In the genomic region with DNA sequence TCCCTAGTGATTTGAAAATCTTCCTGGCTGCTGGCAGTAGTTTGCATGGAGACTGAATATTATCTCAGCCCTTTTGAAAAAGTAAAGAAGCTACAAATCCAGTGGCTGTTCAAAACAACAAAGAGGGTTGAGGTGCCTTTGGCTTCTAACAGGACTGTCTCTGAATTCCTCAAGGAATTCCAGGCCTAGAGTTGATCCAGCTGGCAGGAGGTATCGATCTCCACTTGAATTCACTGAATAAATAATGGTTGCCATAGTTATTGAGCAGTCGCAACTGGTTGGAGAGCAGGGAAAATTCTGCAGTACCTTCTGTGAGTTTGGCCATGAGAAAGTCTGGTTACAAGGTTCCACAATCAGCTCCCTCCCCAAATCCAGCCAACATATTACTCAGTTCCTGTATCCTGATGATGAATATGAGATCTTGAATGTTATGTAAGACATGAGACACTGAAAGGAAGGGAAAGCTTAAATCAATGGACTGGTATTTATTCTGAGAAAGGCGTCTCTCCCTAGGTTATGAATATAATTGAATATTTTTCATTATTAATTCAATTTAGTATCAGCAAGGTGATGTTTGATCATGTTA, we compare ENCODE assay signal across 17 cellular contexts. TPM values are rescaled to one million over a fixed set of nuclear protein-coding genes. Genes with fewer than 3 reads are reported as not detected.
A peak's percentile ranks its signal among the peaks of the same experiment; 100 is the strongest.
DNase-seq lines count a peak whose midpoint lies in the region; ATAC-seq and TF ChIP-seq lines count a peak whose summit lies in the region.
"Had no signal": no experiment of that assay in that cellular context is flagged by ENCODE, and none has a peak within 500 bp of the region (broad histone marks: within the 10 kb centered on the region; RNA-seq: fewer than 3 reads in every experiment).

No MANE protein-coding gene starts in this region.

- in situ Hi-C loops in IMR-90 (cut with MboI; ENCODE audit: low sequenced_read_pairs) (no loop called here), mammary epithelial cell (cut with MboI; ENCODE audit: low sequenced_read_pairs in 2 of 2) (no loop called here)

- no peaks in the 10 kb centered on the region for H3K79me2 ChIP-seq in mammary epithelial cell (ENCODE audit: insufficient read depth, low read length)
- H3K79me2 ChIP-seq in mesendoderm (ENCODE audit: control insufficient read depth, insufficient read depth, low read length), result no peaks in the 10 kb centered on the region

- H3K9me1 ChIP-seq in IMR-90 (ENCODE audit: insufficient read depth, low read length), result peaks cover 3% of the 10 kb centered on the region; the same call in 1 of the 2 replicates

- H3K56ac ChIP-seq in IMR-90 (ENCODE audit: extremely low read depth, insufficient read depth, low read length) (no peak overlapping the region), mesendoderm (ENCODE audit: low read length) (no peak overlapping the region)

- H3K79me1 ChIP-seq in IMR-90 (ENCODE audit: low read depth in 1 of 2, low read length in 2 of 2), result 0 out of 4 replicates have a peak, but pooled peaks cover 0 to 4% of the 10 kb centered on the region in 2 experiments
- no peaks in the 10 kb centered on the region for H3K79me1 ChIP-seq in mesendoderm (ENCODE audit: low read length)

- peaks cover 6% of the 10 kb centered on the region; the same call in 1 of the 2 replicates for H3K36me3 ChIP-seq in IMR-90 (ENCODE audit: control insufficient read depth, insufficient read depth, low read length)
- H3K36me3 ChIP-seq in mammary epithelial cell (ENCODE audit: insufficient read depth, low read length), result no peaks in the 10 kb centered on the region
- no peaks in the 10 kb centered on the region for H3K36me3 ChIP-seq in mesendoderm (ENCODE audit: control insufficient read depth, insufficient read depth, low read length)
- H3K36me3 ChIP-seq: HAP-1 had no signal

- H2AK5ac ChIP-seq in IMR-90 (ENCODE audit: low read depth, low read length) (no peak overlapping the region), mesendoderm (ENCODE audit: low read length) (no peak overlapping the region)

- CTCF ChIA-PET in IMR-90 (lab: Yijun Ruan, JAX), result interaction anchor here (1.0 kb wide), 1 partner anchor 18 kb away, joined by 3 read pairs; no protein-coding TSS in a partner anchor
- CTCF ChIA-PET in mammary epithelial cell (lab: Charles Lee; ENCODE audit: low non-redundant PET), result no interaction called here

- dilution Hi-C loops in IMR-90 (cut with HindIII; ENCODE audit: low sequenced_read_pairs, unreplicated experiment), result no loop called here
- dilution Hi-C loops in mammary epithelial cell (cut with HindIII; ENCODE audit: low sequenced_read_pairs), result loop anchor here (25.0 kb wide), 1 partner anchor 97 kb away; no protein-coding TSS in a partner anchor

- no peaks in the 10 kb centered on the region for H3K27me3 ChIP-seq in IMR-90 (ENCODE audit: control insufficient read depth, insufficient read depth, low read length)
- H3K27me3 ChIP-seq in mammary epithelial cell (ENCODE audit: insufficient read depth, low read length), result no peaks in the 10 kb centered on the region
- H3K27me3 ChIP-seq in mesendoderm (ENCODE audit: insufficient read depth, low read length, poor library complexity), result no peaks in the 10 kb centered on the region

- no peak overlapping the region for H2BK5ac ChIP-seq in IMR-90 (ENCODE audit: low read depth, low read length, poor library complexity, severe bottlenecking)
- H2BK5ac ChIP-seq in mesendoderm (ENCODE audit: low read length), result no peak overlapping the region

- no peak overlapping the region for H4K91ac ChIP-seq in IMR-90 (ENCODE audit: insufficient read depth, low read depth, low read length)

- H3K14ac ChIP-seq in IMR-90 (replicated peaks; ENCODE audit: low read depth, low read length), result peak overlapping the region; percentile 8; the same call in 1 of the 2 replicates

- H4K20me1 ChIP-seq in IMR-90 (ENCODE audit: insufficient read depth, low read length), result no peaks in the 10 kb centered on the region
- H4K20me1 ChIP-seq in mammary epithelial cell (ENCODE audit: insufficient read depth, low read length), result no peaks in the 10 kb centered on the region

- H2BK20ac ChIP-seq in IMR-90 (ENCODE audit: low read depth, low read length), result no peak overlapping the region

- H3K9me3 ChIP-seq in IMR-90 (ENCODE audit: control insufficient read depth, insufficient read depth, low read length), result no peaks in the 10 kb centered on the region
- no peaks in the 10 kb centered on the region for H3K9me3 ChIP-seq in mammary epithelial cell (replicated peaks; ENCODE audit: insufficient read depth, low read length)
- H3K9me3 ChIP-seq: HAP-1 had no signal

- H3K4me3 ChIP-seq in IMR-90 (ENCODE audit: insufficient read depth, low read depth, low read length) (no peak overlapping the region), mammary epithelial cell (replicated peaks in 1 of 3; ENCODE audit: insufficient read depth in 1 of 3, low read depth in 2 of 3, low read length in 3 of 3) (no peak overlapping the region), mesendoderm (ENCODE audit: low read length) (no peak overlapping the region)
- H3K4me3 ChIP-seq: HAP-1 had no signal

- H2AK9ac ChIP-seq in IMR-90 (replicated peaks; ENCODE audit: low read depth, low read length, poor library complexity), result no peak overlapping the region

- TF ChIP-seq POLR2A in IMR-90 (IDR thresholded peaks at IDR 0.05; ENCODE audit: low read depth, low read length), result no peak; the same call in 1 of the 2 replicates

- ATAC-seq in IMR-90 (ENCODE audit: low read depth) (no peak), GM21447 (IDR thresholded peaks at IDR 0.05; ENCODE audit: unreplicated experiment) (no peak), left colon (no peak), HG02571 (IDR thresholded peaks at IDR 0.05; ENCODE audit: unreplicated experiment) (no peak)
- ATAC-seq: stimulated activated naive CD8-positive, alpha-beta T cell treated with anti-CD3 and anti-CD28 coated beads, Interleukin-15, Interleukin-2, amounts not matched to agents 100 U/mL and 50 U/mL, for 24 hours had no signal

- TF ChIP-seq RAD21 in IMR-90 (IDR thresholded peaks at IDR 0.05; ENCODE audit: low read length), result no peak

- H4K8ac ChIP-seq in IMR-90 (ENCODE audit: low read depth in 2 of 2, low read length in 2 of 2) (0 out of 4 replicates have a peak overlapping the region, but pooled peaks of 1 of the 2 experiments have one; percentile 64), mesendoderm (ENCODE audit: low read depth, low read length) (no peak overlapping the region)

- H4K5ac ChIP-seq in IMR-90 (ENCODE audit: low read depth, low read length), result no peak overlapping the region
- no peak overlapping the region for H4K5ac ChIP-seq in mesendoderm (ENCODE audit: low read length)

- no peak for TF ChIP-seq CTCF in IMR-90 (conservative IDR thresholded peaks at IDR 0.05; ENCODE audit: low read depth, low read length)
- no peak for TF ChIP-seq CTCF in mammary epithelial cell (conservative IDR thresholded peaks at IDR 0.05 in 1 of 2, IDR thresholded peaks at IDR 0.05 in 1 of 2; ENCODE audit: extremely low read depth in 1 of 2, insufficient read depth in 1 of 2, low read depth in 1 of 2, low read length in 2 of 2)
- no peak for TF ChIP-seq CTCF in GM20000 (IDR thresholded peaks at IDR 0.05; ENCODE audit: extremely low read depth, missing control alignments)

- H2BK15ac ChIP-seq in IMR-90 (ENCODE audit: low read depth, low read length), result no peak overlapping the region
- no peak overlapping the region for H2BK15ac ChIP-seq in mesendoderm (replicated peaks; ENCODE audit: low read depth)

- H3K9ac ChIP-seq in IMR-90 (ENCODE audit: low read depth, low read length) (no peak overlapping the region), mammary epithelial cell (ENCODE audit: insufficient read depth, low read length) (no peak overlapping the region), mesendoderm (ENCODE audit: low read length) (no peak overlapping the region)

- H3K27ac ChIP-seq in IMR-90 (ENCODE audit: insufficient read depth, low read length) (no peak overlapping the region), mammary epithelial cell (ENCODE audit: insufficient read depth, low read depth, low read length) (no peak overlapping the region), mesendoderm (ENCODE audit: low read depth, low read length) (no peak overlapping the region)

- H3K4me1 ChIP-seq in IMR-90 (ENCODE audit: control insufficient read depth, insufficient read depth, low read length) (peaks cover 3% of the 10 kb centered on the region; the same call in 1 of the 2 replicates), mammary epithelial cell (ENCODE audit: insufficient read depth, low read length) (no peaks in the 10 kb centered on the region), mesendoderm (ENCODE audit: control insufficient read depth, low read depth, low read length) (no peaks in the 10 kb centered on the region)

- no peak overlapping the region for H2AFZ ChIP-seq in IMR-90 (replicated peaks; ENCODE audit: low read length, poor library complexity)
- H2AFZ ChIP-seq in mammary epithelial cell (ENCODE audit: low read depth, low read length), result no peak overlapping the region

- intact Hi-C loops in IMR-90 (cut with micrococcal nuclease) (no loop called here), mammary epithelial cell (cut with micrococcal nuclease) (no loop called here), left colon (cut with DNase I, micrococcal nuclease) (no loop called here)

- BruUV-seq in IMR-90 (replicated peaks; lab: Mats Ljungman, UMichigan), result no TSS peak
- no TSS peak for BruUV-seq in mammary epithelial cell (replicated peaks; lab: Mats Ljungman, UMichigan)

- H3K18ac ChIP-seq in IMR-90 (ENCODE audit: low read depth, low read length) (no peak overlapping the region), mesendoderm (ENCODE audit: low read length) (no peak overlapping the region)

- WGBS in IMR-90 (ENCODE audit: extremely low coverage in 2 of 2, insufficient read length in 1 of 2), 2 experiments, result 65% methylated on average over 2 of the region's 3 CpGs; no CpG with 5 or more reads in 1 of the 2 experiments
- WGBS in mammary epithelial cell (ENCODE audit: low coverage, missing lambda C conversion rate), result 46% methylated on average over 3 of the region's 3 CpGs
- WGBS in mesendoderm (ENCODE audit: extremely low coverage, insufficient coverage, low lambda C conversion rate), result no CpG with 5 or more reads among the region's 3 CpGs

- POLR2A ChIA-PET in IMR-90 (lab: Charles Lee; ENCODE audit: unreplicated experiment), result no interaction called here

- H3K4ac ChIP-seq in IMR-90 (ENCODE audit: low read depth, low read length) (no peak overlapping the region), mesendoderm (ENCODE audit: low read depth, low read length) (no peak overlapping the region)

- H3K4me2 ChIP-seq in IMR-90 (ENCODE audit: low read depth, low read length) (no peak overlapping the region), mammary epithelial cell (ENCODE audit: insufficient read depth, low read depth, low read length) (no peak overlapping the region), mesendoderm (ENCODE audit: low read length) (no peak overlapping the region)

- H2BK120ac ChIP-seq in IMR-90 (ENCODE audit: low read depth, low read length), result no peak overlapping the region
- no peak overlapping the region for H2BK120ac ChIP-seq in mesendoderm (ENCODE audit: low read depth, low read length)

- DNase-seq in Ammon's horn (ENCODE audit: low spot score) (peak; percentile 25), IMR-90 (peak; percentile 42), mammary epithelial cell (peak; percentile 28), mesendoderm (peak; percentile 62), left colon (no peak), GM20000 (ENCODE audit: low spot score) (no peak)
- DNase-seq: activated CD4-positive, CD25-positive, alpha-beta regulatory T cell; activated CD8-positive, alpha-beta memory T cell treated with anti-CD3 and anti-CD28 coated beads, Interleukin-2, amount 50 U/mL, for 4 hours; activated naive CD8-positive, alpha-beta T cell treated with anti-CD3 and anti-CD28 coated beads for 36 hours; CD4-positive, CD25-positive, alpha-beta regulatory T cell; GDM1; islet precursor cell; NK-92 treated with Interleukin-12 subunit alpha and Interleukin-12 subunit beta, amount 100 ng/mL, for 24 hours; stimulated activated naive CD8-positive, alpha-beta T cell treated with anti-CD3 and anti-CD28 coated beads, Interleukin-15, Interleukin-2, amounts not matched to agents 100 U/mL and 50 U/mL, for 24 hours had no signal

- H3K23ac ChIP-seq in IMR-90 (ENCODE audit: low read depth, low read length) (no peak overlapping the region), mesendoderm (ENCODE audit: low read length) (no peak overlapping the region)

RNA-seq across cellular contexts. Expression of a gene that starts 37.8 kb away (rescaled TPM):
- total RNA-seq in IMR-90 (2012; rRNA removed), result 0.54 and 1.9 TPM in 2 replicates
- 0.27 and 0.37 TPM in 2 replicates for polyA plus RNA-seq in IMR-90 (2012; rRNA removed)
- 0.48 and 2.2 TPM in 2 replicates for polyA plus RNA-seq in IMR-90 (2012; cell fraction: cytosol; rRNA removed)
- 10.7 and 31.9 TPM in 2 replicates for polyA plus RNA-seq in IMR-90 (2012; cell fraction: nucleus; rRNA removed; ENCODE audit: low replicate concordance)
- total RNA-seq in mammary epithelial cell, result under 1 TPM; under 0.01 to 0.09 TPM
- polyA plus RNA-seq in mammary epithelial cell, result 0.03 TPM
- not detected for polyA minus RNA-seq in mammary epithelial cell
- polyA plus RNA-seq in mesendoderm (2013, experiment 1 of 2), result 0.04 TPM
- polyA plus RNA-seq in mesendoderm (2013, experiment 2 of 2), result 0.06 TPM
- 1 to 10 TPM in 1 of 2 donors, under 1 TPM in 1; 0.61 to 3.8 TPM for total RNA-seq in left colon

RNA-seq across cellular contexts. Expression of a gene that starts 47.0 kb away (rescaled TPM):
- total RNA-seq in IMR-90 (2012; rRNA removed) (11.7 and 17.2 TPM in 2 replicates), mammary epithelial cell (10 to 100 TPM; 22.0 to 32.1 TPM), left colon (10 to 100 TPM; 32.2 to 36.6 TPM)
- polyA plus RNA-seq in IMR-90 (2012; rRNA removed) (4.7 and 6.2 TPM in 2 replicates), mammary epithelial cell (5.6 TPM)
- polyA plus RNA-seq in IMR-90 (2012; cell fraction: cytosol; rRNA removed), result 0.99 and 1.3 TPM in 2 replicates
- 1.7 and 14.5 TPM in 2 replicates for polyA plus RNA-seq in IMR-90 (2012; cell fraction: nucleus; rRNA removed; ENCODE audit: low replicate concordance)
- 2.1 TPM for polyA minus RNA-seq in mammary epithelial cell
- 6.9 TPM for polyA plus RNA-seq in mesendoderm (2013, experiment 1 of 2)
- polyA plus RNA-seq in mesendoderm (2013, experiment 2 of 2), result 6.7 TPM

Comparison
In these comparisons a context has a peak if more than half of its experiments do, and no peak if none do; other contexts are left out.
1. DNase-seq: peak in Ammon's horn (single experiment), IMR-90 (single experiment), mammary epithelial cell (single experiment) and mesendoderm (single experiment); none in left colon (0 of 2) and GM20000 (single experiment).